Comparison of ENCODE assay signal across 21 cellular contexts in genomic region chr16:3570420-3571062, GRCh38. TPM values are rescaled to one million over a fixed set of nuclear protein-coding genes. Genes with fewer than 3 reads are reported as not detected.
DNase-seq lines count a peak whose midpoint lies in the region; ATAC-seq and TF ChIP-seq lines count a peak whose summit lies in the region.
"Had no signal": no experiment of that assay in that cellular context is flagged by ENCODE, and none has a peak within 500 bp of the region (broad histone marks: within the 10 kb centered on the region; RNA-seq: fewer than 3 reads in every experiment).

No MANE protein-coding gene starts in this region.

- H3K9me3 Mint-ChIP-seq in activated T-cell treated with anti-CD3 and anti-CD28 coated beads, Interleukin-2, amount 50 U/mL, for 24 hours = peaks cover 6% of the 10 kb centered on the region

- no peak for TF ChIP-seq CTCF in fibroblast of villous mesenchyme (IDR thresholded peaks at IDR 0.05; ENCODE audit: insufficient read depth, low read depth, low read length)
- no peak for TF ChIP-seq CTCF in osteoblast (IDR thresholded peaks at IDR 0.05; ENCODE audit: extremely low read depth, low read depth, low read length)

- H3K79me2 ChIP-seq in osteoblast (ENCODE audit: insufficient read depth, low read length) = no peaks in the 10 kb centered on the region

- H3K9me3 ChIP-seq in HUES48 (ENCODE audit: control insufficient read depth, insufficient read depth, low read length) (no peaks in the 10 kb centered on the region), osteoblast (ENCODE audit: low read depth, low read length) (no peaks in the 10 kb centered on the region)
- H3K9me3 ChIP-seq: BE2C had no signal

- no peaks in the 10 kb centered on the region for H3K27me3 ChIP-seq in HUES48 (ENCODE audit: control insufficient read depth, insufficient read depth, low read length)
- no peaks in the 10 kb centered on the region for H3K27me3 ChIP-seq in osteoblast (ENCODE audit: insufficient read depth, low read length)
- H3K27me3 ChIP-seq: BE2C, esophagus squamous epithelium, left lung had no signal

- H3K27ac ChIP-seq in HUES48 (ENCODE audit: low read depth, low read length) (peak overlapping the region; percentile 65), osteoblast (ENCODE audit: low read depth, low read length) (no peak overlapping the region)
- H3K27ac ChIP-seq: A549, esophagus squamous epithelium, left lung had no signal

- H3K36me3 ChIP-seq in HUES48 (ENCODE audit: control insufficient read depth, insufficient read depth, low read length) (no peaks in the 10 kb centered on the region), osteoblast (ENCODE audit: insufficient read depth, low read length) (no peaks in the 10 kb centered on the region)
- H3K36me3 ChIP-seq: BE2C, esophagus squamous epithelium, left lung had no signal

- H3K4me3 ChIP-seq in HUES48 (ENCODE audit: low read depth, low read length) (no peak overlapping the region), fibroblast of villous mesenchyme (ENCODE audit: low read depth, low read length) (no peak overlapping the region), osteoblast (ENCODE audit: insufficient read depth, low read length) (no peak overlapping the region)
- H3K4me3 ChIP-seq: A549, esophagus squamous epithelium, left lung had no signal

- H3K27me3 Mint-ChIP-seq in activated T-cell treated with anti-CD3 and anti-CD28 coated beads, Interleukin-2, amount 50 U/mL, for 24 hours = no peaks in the 10 kb centered on the region
- H3K27me3 Mint-ChIP-seq: activated CD8-positive, alpha-beta T cell treated with anti-CD3 and anti-CD28 coated beads for 36 hours had no signal

- H3K4me2 ChIP-seq in osteoblast (ENCODE audit: insufficient read depth, low read length) = no peak overlapping the region
- H3K4me2 ChIP-seq: A549 had no signal

- H3K4me3 Mint-ChIP-seq in activated T-cell treated with anti-CD3 and anti-CD28 coated beads, Interleukin-2, amount 50 U/mL, for 24 hours = no peak overlapping the region
- H3K4me3 Mint-ChIP-seq: activated CD8-positive, alpha-beta T cell treated with anti-CD3 and anti-CD28 coated beads for 36 hours; WTC11 had no signal

- H3K9ac ChIP-seq in HUES48 (ENCODE audit: low read depth, low read length) = no peak overlapping the region

- H3K27ac Mint-ChIP-seq in activated T-cell treated with anti-CD3 and anti-CD28 coated beads, Interleukin-2, amount 50 U/mL, for 24 hours = peak overlapping the region; percentile 19
- H3K27ac Mint-ChIP-seq: activated CD8-positive, alpha-beta T cell treated with anti-CD3 and anti-CD28 coated beads for 36 hours; WTC11 had no signal

- no peaks in the 10 kb centered on the region for H4K20me1 ChIP-seq in osteoblast (ENCODE audit: insufficient read depth, low read length)

- H3K4me1 Mint-ChIP-seq in activated T-cell treated with anti-CD3 and anti-CD28 coated beads, Interleukin-2, amount 50 U/mL, for 24 hours (ENCODE audit: low read depth) = peaks cover 19% of the 10 kb centered on the region

- H3K36me3 Mint-ChIP-seq in activated T-cell treated with anti-CD3 and anti-CD28 coated beads, Interleukin-2, amount 50 U/mL, for 24 hours (ENCODE audit: low read depth) = peaks cover 53% of the 10 kb centered on the region

- no peak for DNase-seq in activated T-cell treated with anti-CD3 and anti-CD28 coated beads, Interleukin-2, amount 50 U/mL, for 24 hours
- DNase-seq in activated T-cell treated with anti-CD3 and anti-CD28 coated beads for 4 hours = no peak
- DNase-seq in fibroblast of villous mesenchyme (ENCODE audit: low read depth) = peak; percentile 14
- peak; percentile 76 for DNase-seq in osteoblast (ENCODE audit: insufficient read length, low spot score, missing footprints)
- no peak for DNase-seq in NCI-H2081 treated with DMSO at 0.1 percent for 48 hours (lab: John Stamatoyannopoulos, UW)
- DNase-seq: activated CD8-positive, alpha-beta T cell treated with anti-CD3 and anti-CD28 coated beads for 36 hours; activated T-cell treated with anti-CD3 and anti-CD28 coated beads, Interleukin-2, amount 50 U/mL, for 1 hour; BE2C; effector memory CD4-positive, alpha-beta T cell; esophagus squamous epithelium; left lung; NCI-H1694 treated with DMSO at 0.1 percent for 48 hours; PC-3; stimulated activated CD4-positive, alpha-beta T cell treated with anti-CD3 and anti-CD28 coated beads, Interleukin-4, amount 100 ng/mL, for 24 hours had no signal

- H3K4me1 ChIP-seq in HUES48 (ENCODE audit: control insufficient read depth, insufficient read depth, low read length) = peaks cover 3% of the 10 kb centered on the region; the same call in 1 of the 2 replicates
- no peaks in the 10 kb centered on the region for H3K4me1 ChIP-seq in osteoblast (ENCODE audit: insufficient read depth, low read length)
- H3K4me1 ChIP-seq: A549, BE2C, esophagus squamous epithelium, left lung had no signal

- no peak overlapping the region for H2AFZ ChIP-seq in osteoblast (ENCODE audit: low read length)

- no peak for ATAC-seq in GM19035 (IDR thresholded peaks at IDR 0.05; ENCODE audit: unreplicated experiment)
- no peak for ATAC-seq in HG02981 (IDR thresholded peaks at IDR 0.05; ENCODE audit: unreplicated experiment)
- ATAC-seq: A549; activated CD8-positive, alpha-beta T cell treated with anti-CD3 and anti-CD28 coated beads for 36 hours; activated naive CD4-positive, alpha-beta T cell treated with anti-CD3 and anti-CD28 coated beads, Interleukin-2, amount 50 U/mL, for 72 hours; left lung; PC-3; WTC11 had no signal

RNA-seq across cellular contexts. Expression of gene NLRC3, which starts 6.7 kb away (rescaled TPM):
- total RNA-seq in fibroblast of villous mesenchyme (not detected in 2 replicates), osteoblast (under 0.01 and 0.29 TPM in 2 replicates)
- total RNA-seq: PC-3, SK-MEL-5 had no signal

RNA-seq across cellular contexts. Expression of gene SLX4, which starts 40.9 kb away (rescaled TPM):
- total RNA-seq in fibroblast of villous mesenchyme (7.1 and 7.3 TPM in 2 replicates), osteoblast (4.0 and 4.7 TPM in 2 replicates)

Comparison
In these comparisons a context has a peak if more than half of its experiments do, and no peak if none do; other contexts are left out.
1. DNase-seq: peak in fibroblast of villous mesenchyme (single experiment) and osteoblast (single experiment); none in activated T-cell treated with anti-CD3 and anti-CD28 coated beads, Interleukin-2, amount 50 U/mL, for 24 hours (single experiment), activated T-cell treated with anti-CD3 and anti-CD28 coated beads for 4 hours (single experiment) and NCI-H2081 treated with DMSO at 0.1 percent for 48 hours (single experiment).